ENCODE assay signal across 1 cellular context in the genomic region with DNA sequence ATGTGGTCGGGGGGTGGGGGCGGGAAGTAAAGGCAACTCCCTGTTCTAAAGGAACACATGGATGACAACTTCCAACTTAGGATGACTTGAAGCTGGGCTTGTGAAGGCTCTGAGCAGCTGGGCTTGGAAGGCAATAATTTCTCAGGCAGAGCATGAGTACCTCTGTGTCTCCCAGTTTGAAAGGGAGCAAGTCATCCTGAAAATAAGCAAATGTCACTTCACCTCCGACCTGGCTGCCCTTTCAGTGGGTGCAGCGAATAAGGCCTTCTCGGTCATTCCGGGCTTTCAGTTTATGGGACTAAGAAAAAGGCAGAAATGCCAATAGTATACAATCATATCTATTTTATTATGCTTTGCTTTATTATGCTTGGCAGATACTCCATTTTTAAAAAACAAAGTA.
TF ChIP-seq lines count a peak whose summit lies in the region.

No MANE protein-coding gene starts in this region.

TF ChIP-seq in K562, 482 proteins besides CTCF, POLR2A, EP300 and RAD21:
- TF ChIP-seq SRSF1 (IDR thresholded peaks at IDR 0.05; ENCODE audit: low read depth, low read length), result no peak
- no peak for TF ChIP-seq ZBTB1 (CRISPR knock-in tag; IDR thresholded peaks at IDR 0.05; ENCODE audit: borderline replicate concordance, low read depth)
- TF ChIP-seq ZNF507 (tag; conservative IDR thresholded peaks at IDR 0.05), result no peak
- TF ChIP-seq HDAC6 (IDR thresholded peaks at IDR 0.05; ENCODE audit: low read depth, low read length), result no peak
- TF ChIP-seq PHTF2 (CRISPR knock-in tag; IDR thresholded peaks at IDR 0.05), result no peak
- no peak for TF ChIP-seq TEAD4 (IDR thresholded peaks at IDR 0.05; ENCODE audit: low read length)
- TF ChIP-seq TEAD4 (CRISPR knock-in tag; IDR thresholded peaks at IDR 0.05; ENCODE audit: borderline replicate concordance), result no peak
- TF ChIP-seq SP2 (IDR thresholded peaks at IDR 0.05; ENCODE audit: extremely low read depth, low read depth, low read length, poor library complexity, severe bottlenecking), result no peak
